Comparison of ENCODE assay signal across 9 cellular contexts in the genomic region with DNA sequence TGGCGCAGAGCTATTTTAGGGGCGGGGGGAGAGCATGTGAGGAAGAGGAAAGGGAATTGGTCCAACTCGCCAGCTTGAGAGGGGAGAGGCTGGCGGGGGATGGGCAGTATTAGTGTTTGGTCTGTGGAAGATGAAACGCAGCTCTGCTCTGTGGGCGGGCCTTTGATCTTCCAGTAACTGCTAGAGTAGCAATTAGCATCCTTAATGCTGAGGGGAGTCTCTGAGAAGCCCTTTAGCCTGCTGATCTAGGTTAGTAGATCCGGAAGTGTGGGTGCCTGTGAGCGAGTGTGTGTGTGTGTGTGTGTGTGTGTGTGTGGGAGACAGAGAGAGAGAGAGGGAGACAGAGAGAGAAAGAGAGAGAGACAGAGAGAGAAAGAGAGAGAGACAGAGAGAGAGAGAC.
DNase-seq lines count a peak whose midpoint lies in the region; ATAC-seq and FAIRE-seq lines count a peak whose summit lies in the region.
"Had no signal": no experiment of that assay in that cellular context is flagged by ENCODE, and none has a peak within 500 bp of the region (broad histone marks: within the 10 kb centered on the region; RNA-seq: fewer than 3 reads in every experiment).

No MANE protein-coding gene starts in this region.

- ATAC-seq in GM18867 (IDR thresholded peaks at IDR 0.05; ENCODE audit: unreplicated experiment) (peak; percentile 30), right cardiac atrium (peak in 1 of 2 donors; percentile 43), HG03439 (IDR thresholded peaks at IDR 0.05; ENCODE audit: unreplicated experiment) (no peak)

- no peaks in the 10 kb centered on the region for H3K27me3 ChIP-seq in right cardiac atrium (ENCODE audit: control insufficient read depth, insufficient read depth)

- no peaks in the 10 kb centered on the region for H3K9me3 ChIP-seq in right cardiac atrium (ENCODE audit: control insufficient read depth, low read length)

- peak overlapping the region; percentile 96 for H3K27ac Mint-ChIP-seq in activated T-helper 2 cell treated with anti-CD3 and anti-CD28 coated beads, Interferon-gamma antibody, Interleukin-2, Interleukin-4, amounts not matched to agents 10 μg/mL and 5 μg/mL and 100 μg/mL, durations not matched to agents 14 hours and 24 hours and 36 hours

- peak overlapping the region; percentile 19 for H3K4me3 ChIP-seq in right cardiac atrium (ENCODE audit: low read length)

- H3K36me3 Mint-ChIP-seq in activated T-helper 2 cell treated with anti-CD3 and anti-CD28 coated beads, Interferon-gamma antibody, Interleukin-2, Interleukin-4, amounts not matched to agents 10 μg/mL and 5 μg/mL and 100 μg/mL, durations not matched to agents 14 hours and 24 hours and 36 hours (ENCODE audit: low read depth) = peaks cover 21% of the 10 kb centered on the region

- no peaks in the 10 kb centered on the region for H3K9me3 Mint-ChIP-seq in activated T-helper 2 cell treated with anti-CD3 and anti-CD28 coated beads, Interferon-gamma antibody, Interleukin-2, Interleukin-4, amounts not matched to agents 10 μg/mL and 5 μg/mL and 100 μg/mL, durations not matched to agents 14 hours and 24 hours and 36 hours

- H3K4me1 ChIP-seq in right cardiac atrium (ENCODE audit: control insufficient read depth, insufficient read depth, low read length) = no peaks in the 10 kb centered on the region

- no peaks in the 10 kb centered on the region for H3K27me3 Mint-ChIP-seq in activated T-helper 2 cell treated with anti-CD3 and anti-CD28 coated beads, Interferon-gamma antibody, Interleukin-2, Interleukin-4, amounts not matched to agents 10 μg/mL and 5 μg/mL and 100 μg/mL, durations not matched to agents 14 hours and 24 hours and 36 hours (ENCODE audit: low read depth)

- H3K27ac ChIP-seq in right cardiac atrium (ENCODE audit: low read length) = no peak overlapping the region
- H3K27ac ChIP-seq: HL-60 had no signal

- peaks cover 76% of the 10 kb centered on the region for H3K4me1 Mint-ChIP-seq in activated T-helper 2 cell treated with anti-CD3 and anti-CD28 coated beads, Interferon-gamma antibody, Interleukin-2, Interleukin-4, amounts not matched to agents 10 μg/mL and 5 μg/mL and 100 μg/mL, durations not matched to agents 14 hours and 24 hours and 36 hours (ENCODE audit: low read depth)

- intact Hi-C loops in activated T-helper 2 cell treated with anti-CD3 and anti-CD28 coated beads, Interferon-gamma antibody, Interleukin-2, Interleukin-4, amounts not matched to agents 10 μg/mL and 5 μg/mL and 100 μg/mL, durations not matched to agents 14 hours and 24 hours and 36 hours (cut with micrococcal nuclease) = no loop called here
- intact Hi-C loops in right cardiac atrium (cut with DNase I) = no loop called here

- FAIRE-seq in GM19239 (lab: Jason Lieb, UNC) = no peak

- WGBS in right cardiac atrium = 1% methylated on average over 8 of the region's 8 CpGs

- DNase-seq in NCI-H82 treated with DMSO at 0.1 percent for 48 hours (lab: John Stamatoyannopoulos, UW; ENCODE audit: unreplicated experiment) (peak; percentile 38), right cardiac atrium (peak in 2 of 3 donors; percentile 18 to 56), GM19239 (ENCODE audit: insufficient read length, low spot score) (no peak), T1000 (lab: John Stamatoyannopoulos, UW) (no peak)
- peak; percentile 76 for DNase-seq in activated T-helper 2 cell treated with anti-CD3 and anti-CD28 coated beads, Interferon-gamma antibody, Interleukin-2, Interleukin-4, amounts not matched to agents 10 μg/mL and 5 μg/mL and 100 μg/mL, durations not matched to agents 14 hours and 24 hours and 36 hours (ENCODE audit: low spot score)
- peak; percentile 72 to 82 (median 77) for DNase-seq in stimulated activated CD4-positive, alpha-beta T cell treated with anti-CD3 and anti-CD28 coated beads, Interleukin-12 subunit alpha, Interleukin-12 subunit beta, amount 100 ng/mL, for 48 hours (ENCODE audit: low read depth in 2 of 3, low spot score in 1 of 3)

- peak overlapping the region; percentile 61 for H3K4me3 Mint-ChIP-seq in activated T-helper 2 cell treated with anti-CD3 and anti-CD28 coated beads, Interferon-gamma antibody, Interleukin-2, Interleukin-4, amounts not matched to agents 10 μg/mL and 5 μg/mL and 100 μg/mL, durations not matched to agents 14 hours and 24 hours and 36 hours (ENCODE audit: low read depth)

Comparison
In these comparisons a context has a peak if more than half of its experiments do, and no peak if none do; other contexts are left out.
1. DNase-seq: peak in NCI-H82 treated with DMSO at 0.1 percent for 48 hours (single experiment), activated T-helper 2 cell treated with anti-CD3 and anti-CD28 coated beads, Interferon-gamma antibody, Interleukin-2, Interleukin-4, amounts not matched to agents 10 μg/mL and 5 μg/mL and 100 μg/mL, durations not matched to agents 14 hours and 24 hours and 36 hours (single experiment), right cardiac atrium (2 of 3) and stimulated activated CD4-positive, alpha-beta T cell treated with anti-CD3 and anti-CD28 coated beads, Interleukin-12 subunit alpha, Interleukin-12 subunit beta, amount 100 ng/mL, for 48 hours (3 of 3); none in GM19239 (single experiment) and T1000 (single experiment).